9 cellular contexts compared by ENCODE assay signal in the genomic region with DNA sequence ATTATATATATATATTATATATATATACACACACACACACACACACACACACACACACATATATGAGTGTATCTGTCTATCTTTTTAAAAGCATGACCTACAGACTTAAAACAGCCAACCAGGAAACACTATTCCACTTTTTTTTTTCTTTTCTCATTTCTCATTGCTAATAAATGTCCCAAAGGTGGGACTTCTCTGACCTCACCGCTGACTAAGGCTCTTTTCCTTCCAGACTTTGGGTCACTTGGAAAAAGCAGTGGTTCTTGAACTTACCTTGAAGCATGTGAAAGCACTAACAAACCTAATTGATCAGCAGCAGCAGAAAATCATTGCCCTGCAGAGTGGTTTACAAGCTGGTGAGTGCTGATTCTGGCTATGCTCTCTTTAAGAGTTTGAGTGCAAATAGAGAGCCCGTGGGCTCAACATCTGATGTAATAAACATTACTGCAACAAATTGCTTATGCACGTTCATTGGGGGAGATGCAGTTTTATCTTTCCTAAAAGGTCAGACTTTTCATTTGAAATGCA. TPM values are rescaled to one million over a fixed set of nuclear protein-coding genes. Genes with fewer than 3 reads are reported as not detected.
DNase-seq lines count a peak whose midpoint lies in the region; ATAC-seq and TF ChIP-seq lines count a peak whose summit lies in the region.
"Had no signal": no experiment of that assay in that cellular context is flagged by ENCODE, and none has a peak within 500 bp of the region (broad histone marks: within the 10 kb centered on the region; RNA-seq: fewer than 3 reads in every experiment).

No MANE protein-coding gene starts in this region.

- no peaks in the 10 kb centered on the region for H3K9me3 ChIP-seq in effector memory CD4-positive, alpha-beta T cell (ENCODE audit: control insufficient read depth, low read length)
- H3K9me3 ChIP-seq in ovary, result no peaks in the 10 kb centered on the region

- H3K4me3 Mint-ChIP-seq in Calu3 (ENCODE audit: low read depth, unreplicated experiment), result peak overlapping the region; percentile 76

- TF ChIP-seq EP300 in ovary (IDR thresholded peaks at IDR 0.05), result no peak

- peaks cover 63% of the 10 kb centered on the region for H3K4me1 ChIP-seq in effector memory CD4-positive, alpha-beta T cell (ENCODE audit: control insufficient read depth, insufficient read depth, low read length, poor library complexity, severe bottlenecking)
- H3K4me1 ChIP-seq in ovary (ENCODE audit: insufficient read depth), result peaks cover 8% of the 10 kb centered on the region

- no peak for TF ChIP-seq POLR2A in ovary (IDR thresholded peaks at IDR 0.05)

- H3K4me1 Mint-ChIP-seq in Calu3 (ENCODE audit: low read depth, unreplicated experiment), result peaks cover 31% of the 10 kb centered on the region

- intact Hi-C loops in Calu3 (cut with micrococcal nuclease; ENCODE audit: unreplicated experiment) (no loop called here), ovary (cut with DNase I) (loop anchor here (5.0 to 10.0 kb wide), 4 partner anchors 46 to 264 kb away; no protein-coding TSS in a partner anchor)

- TF ChIP-seq CTCF in Calu3 (IDR thresholded peaks at IDR 0.05; ENCODE audit: unreplicated experiment) (no peak), ovary (IDR thresholded peaks at IDR 0.05) (no peak)

- CTCF ChIA-PET in Calu3 (lab: Charles Lee), result interaction anchor here (1.1 to 1.4 kb wide), 3 partner anchors 37 to 261 kb away, joined by 3 to 6 read pairs (median 4); no protein-coding TSS in a partner anchor

- peak overlapping the region; percentile 100 for H3K4me3 ChIP-seq in effector memory CD4-positive, alpha-beta T cell (ENCODE audit: insufficient read depth, low read depth, low read length, poor library complexity, severe bottlenecking)
- H3K4me3 ChIP-seq in ovary (peak overlapping the region; percentile 87), H7 (ENCODE audit: insufficient read depth, low read depth, low read length) (no peak overlapping the region)

- H3K9me3 Mint-ChIP-seq in Calu3 (ENCODE audit: low read depth, unreplicated experiment), result no peaks in the 10 kb centered on the region

- BruUV-seq in Calu3 (replicated peaks; lab: Mats Ljungman, UMichigan), result no TSS peak

- H3K27me3 Mint-ChIP-seq in Calu3 (ENCODE audit: unreplicated experiment), result no peaks in the 10 kb centered on the region

- ATAC-seq in GM19035 (IDR thresholded peaks at IDR 0.05; ENCODE audit: unreplicated experiment), result no peak

- no peaks in the 10 kb centered on the region for H3K27me3 ChIP-seq in effector memory CD4-positive, alpha-beta T cell (replicated peaks; ENCODE audit: control insufficient read depth, insufficient read depth, low read length, poor library complexity, severe bottlenecking)
- H3K27me3 ChIP-seq in ovary (no peaks in the 10 kb centered on the region), H7 (ENCODE audit: control insufficient read depth, insufficient read depth, low read length) (peaks cover 17% of the 10 kb centered on the region)

- H3K36me3 Mint-ChIP-seq in Calu3 (ENCODE audit: insufficient read depth, unreplicated experiment), result peaks cover 99% of the 10 kb centered on the region

- H3K36me3 ChIP-seq in effector memory CD4-positive, alpha-beta T cell (ENCODE audit: control insufficient read depth, insufficient read depth, low read length), result peaks cover 23% of the 10 kb centered on the region
- no peaks in the 10 kb centered on the region for H3K36me3 ChIP-seq in ovary
- no peaks in the 10 kb centered on the region for H3K36me3 ChIP-seq in H7 (replicated peaks; ENCODE audit: control insufficient read depth, insufficient read depth, low read length)

- WGBS in ovary, 3 donors, result 22 to 32% (median 23%) methylated on average over 3 of the region's 3 CpGs

- peak overlapping the region; percentile 96 for H3K27ac Mint-ChIP-seq in Calu3 (ENCODE audit: unreplicated experiment)

- H3K27ac ChIP-seq in effector memory CD4-positive, alpha-beta T cell (ENCODE audit: insufficient read depth, low read length, poor library complexity, severe bottlenecking), result peak overlapping the region; percentile 98
- peak overlapping the region in 1 of 2 donors; percentile 98 for H3K27ac ChIP-seq in ovary

- DNase-seq in Calu3 (no peak), NCI-H69 (lab: John Stamatoyannopoulos, UW) (peak; percentile 18), ovary (no peak), NCI-H128 (lab: John Stamatoyannopoulos, UW; ENCODE audit: unreplicated experiment) (no peak), hypothalamus (lab: John Stamatoyannopoulos, UW) (no peak), H7 (no peak)
- no peak for DNase-seq in effector memory CD4-positive, alpha-beta T cell
- DNase-seq: activated effector memory CD4-positive, alpha-beta T cell treated with anti-CD3 and anti-CD28 coated beads, Interleukin-2, amount 50 U/mL, for 16 hours had no signal

RNA-seq across cellular contexts. Expression of a gene that starts 2.0 kb away (rescaled TPM):
- total RNA-seq in Calu3 (2022), result 62.2 and 71.9 TPM in 2 replicates
- 100 to 1,000 TPM in 4 of 7 donors, 10 to 100 TPM in 3; 47.3 to 264 (median 103) TPM for total RNA-seq in ovary
- 10 to 100 TPM; 28.6 to 52.2 TPM for polyA plus RNA-seq in ovary
- total RNA-seq in H7 (2014; rRNA removed; shearing (Covaris generic)), result 6.7 and 7.4 TPM in 2 replicates
